Comparison of ENCODE assay signal across 1 cellular context in genomic region chrX:97984641-97985040, GRCh38.
TF ChIP-seq lines count a peak whose summit lies in the region.

No MANE protein-coding gene starts in this region.

TF ChIP-seq in IMR-90, 13 proteins besides CTCF, POLR2A, EP300 and RAD21 (continued from another document):
- TF ChIP-seq ELK1 (IDR thresholded peaks at IDR 0.05; ENCODE audit: borderline replicate concordance, low read depth, low read length): no peak
- no peak for TF ChIP-seq RFX5 (IDR thresholded peaks at IDR 0.05; ENCODE audit: low read depth, low read length)
- no peak for TF ChIP-seq CEBPB (IDR thresholded peaks at IDR 0.05; ENCODE audit: low read depth, low read length)
- TF ChIP-seq CHD1 (IDR thresholded peaks at IDR 0.05; ENCODE audit: low read depth, low read length): no peak
- no peak for TF ChIP-seq MAZ (IDR thresholded peaks at IDR 0.05; ENCODE audit: borderline replicate concordance, low read depth, low read length)
- no peak for TF ChIP-seq SMC3 (IDR thresholded peaks at IDR 0.05; ENCODE audit: low read depth, low read length)
- no peak for TF ChIP-seq FOS (IDR thresholded peaks at IDR 0.05; ENCODE audit: low read depth, low read length)
- no peak for TF ChIP-seq USF2 (IDR thresholded peaks at IDR 0.05; ENCODE audit: low read depth, low read length)
